ENCODE assay signal across 19 cellular contexts in the genomic region with DNA sequence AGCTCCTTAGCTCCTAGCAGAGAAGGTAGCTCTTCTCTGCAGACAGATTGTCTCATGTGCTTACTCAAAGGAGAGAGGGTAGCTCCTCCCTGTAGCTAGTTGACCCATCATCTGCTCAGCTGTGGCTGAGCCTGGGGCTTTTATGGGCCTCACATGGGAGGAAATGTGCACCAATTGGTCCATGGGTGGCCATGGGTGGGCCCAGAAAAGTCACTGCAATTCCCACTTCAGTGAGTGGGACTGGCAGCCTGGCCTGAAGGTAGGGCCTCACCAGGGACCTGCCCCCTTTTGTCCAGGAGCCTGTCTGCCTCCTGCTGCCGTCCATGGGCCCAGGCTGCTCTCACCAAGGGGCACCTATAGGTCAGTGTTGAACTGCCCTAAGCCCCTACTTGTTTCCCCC.
DNase-seq lines count a peak whose midpoint lies in the region; ATAC-seq and TF ChIP-seq lines count a peak whose summit lies in the region.
"Had no signal": no experiment of that assay in that cellular context is flagged by ENCODE, and none has a peak within 500 bp of the region (broad histone marks: within the 10 kb centered on the region; RNA-seq: fewer than 3 reads in every experiment).

No MANE protein-coding gene starts in this region.

- H2BK12ac ChIP-seq in trophoblast cell (ENCODE audit: low read length), result no peak overlapping the region

- no peak overlapping the region for H2BK120ac ChIP-seq in trophoblast cell (ENCODE audit: insufficient read depth, low read length, poor library complexity)

- no peak overlapping the region for H3K27ac ChIP-seq in endodermal cell (ENCODE audit: low read depth, low read length)
- H3K27ac ChIP-seq in trophoblast cell (ENCODE audit: low read depth, low read length), result no peak overlapping the region
- no peak overlapping the region for H3K27ac ChIP-seq in aorta (ENCODE audit: low read depth in 1 of 2, low read length in 2 of 2)
- H3K27ac ChIP-seq in naive thymus-derived CD4-positive, alpha-beta T cell (ENCODE audit: low read depth, low read length), result no peak overlapping the region
- H3K27ac ChIP-seq: 22Rv1, A549, C4-2B had no signal

- POLR2A ChIA-PET in naive thymus-derived CD4-positive, alpha-beta T cell (lab: Charles Lee), result no interaction called here

- no peak overlapping the region for H2BK5ac ChIP-seq in trophoblast cell (ENCODE audit: low read depth, low read length, poor library complexity)

- H4K8ac ChIP-seq in trophoblast cell (ENCODE audit: low read depth, low read length), result no peak overlapping the region

- no peak overlapping the region for H3K23ac ChIP-seq in trophoblast cell (ENCODE audit: low read length)

- H4K12ac ChIP-seq in trophoblast cell (ENCODE audit: low read depth, low read length), result no peak overlapping the region

- no peak overlapping the region for H4K91ac ChIP-seq in trophoblast cell (ENCODE audit: low read depth, low read length)

- H3K9ac ChIP-seq in endodermal cell (ENCODE audit: extremely low read depth, low read length, poor library complexity, severe bottlenecking) (no peak overlapping the region), trophoblast cell (ENCODE audit: low read length) (no peak overlapping the region)

- no peak overlapping the region for H3K14ac ChIP-seq in trophoblast cell (ENCODE audit: low read length)

- CTCF ChIA-PET in naive thymus-derived CD4-positive, alpha-beta T cell (lab: Charles Lee), result no interaction called here

- 92 to 100% methylated on average over 1 of the region's 1 CpG for WGBS in endodermal cell (ENCODE audit: insufficient coverage in 1 of 2, insufficient read length in 1 of 2), 2 experiments
- no CpG with 5 or more reads among the region's 1 CpG for WGBS in trophoblast cell (ENCODE audit: extremely low coverage, insufficient coverage, insufficient read length)
- 93 to 100% methylated on average over 1 of the region's 1 CpG for WGBS in aorta, 2 donors

- peak overlapping the region; percentile 12 for H3K18ac ChIP-seq in trophoblast cell (ENCODE audit: low read length)

- H3K4ac ChIP-seq in trophoblast cell (ENCODE audit: low read depth, low read length), result no peak overlapping the region

- peaks cover 15% of the 10 kb centered on the region for H3K36me3 Mint-ChIP-seq in endodermal cell (ENCODE audit: low read depth)
- H3K36me3 Mint-ChIP-seq in naive thymus-derived CD4-positive, alpha-beta T cell, result no peaks in the 10 kb centered on the region

- intact Hi-C loops in Right ventricle myocardium superior (cut with DNase I), result no loop called here
- intact Hi-C loops in left cardiac atrium (cut with DNase I), result no loop called here
- intact Hi-C loops in aorta (cut with DNase I), result no loop called here
- intact Hi-C loops in naive thymus-derived CD4-positive, alpha-beta T cell (cut with micrococcal nuclease), result no loop called here

- H3K9me3 ChIP-seq in endodermal cell (ENCODE audit: control insufficient read depth, low read length), result peaks cover 37% of the 10 kb centered on the region
- H3K9me3 ChIP-seq in trophoblast cell (ENCODE audit: insufficient read depth, low read depth, low read length), result no peaks in the 10 kb centered on the region
- no peaks in the 10 kb centered on the region for H3K9me3 ChIP-seq in aorta (ENCODE audit: control insufficient read depth, low read length)
- H3K9me3 ChIP-seq in naive thymus-derived CD4-positive, alpha-beta T cell (ENCODE audit: control insufficient read depth in 2 of 3, low read length in 3 of 3), result no peaks in the 10 kb centered on the region
- H3K9me3 ChIP-seq: A549 had no signal

- H3K4me1 ChIP-seq in endodermal cell (ENCODE audit: control insufficient read depth, insufficient read depth, low read length), result no peaks in the 10 kb centered on the region
- peaks cover 0 to 7% of the 10 kb centered on the region in 2 experiments for H3K4me1 ChIP-seq in trophoblast cell (ENCODE audit: control insufficient read depth in 1 of 2, insufficient read depth in 2 of 2, low read length in 2 of 2)
- peaks cover 0 to 2% of the 10 kb centered on the region in 2 donors for H3K4me1 ChIP-seq in aorta (ENCODE audit: control insufficient read depth in 1 of 2, insufficient read depth in 2 of 2, low read length in 2 of 2)
- no peaks in the 10 kb centered on the region for H3K4me1 ChIP-seq in naive thymus-derived CD4-positive, alpha-beta T cell (ENCODE audit: control insufficient read depth in 2 of 2, insufficient read depth in 2 of 2, low read length in 2 of 2)
- H3K4me1 ChIP-seq: A549 had no signal

- no peak overlapping the region for H2AK5ac ChIP-seq in trophoblast cell (ENCODE audit: low read length)

- DNase-seq in Right ventricle myocardium superior (peak; percentile 24), left cardiac atrium (no peak), endodermal cell (peak; percentile 44), trophoblast cell (no peak), aorta (no peak), anterior cingulate cortex (lab: John Stamatoyannopoulos, UW) (no peak)
- no peak for DNase-seq in activated CD4-positive, alpha-beta T cell treated with anti-CD3 and anti-CD28 coated beads, Interleukin-2, amount 50 U/mL, for 4 hours
- DNase-seq in naive thymus-derived CD4-positive, alpha-beta T cell, result no peak
- DNase-seq: AML-193; CD4-positive, alpha-beta T cell; DMS153; DND-41; EL; HCEC 1CT; HFFc6 had no signal

- H3K27me3 Mint-ChIP-seq in endodermal cell (ENCODE audit: insufficient read depth), result no peaks in the 10 kb centered on the region
- H3K27me3 Mint-ChIP-seq in naive thymus-derived CD4-positive, alpha-beta T cell, result no peaks in the 10 kb centered on the region
- H3K27me3 Mint-ChIP-seq: CD4-positive, alpha-beta T cell had no signal

- H3K79me1 ChIP-seq in trophoblast cell (ENCODE audit: low read length), result no peaks in the 10 kb centered on the region

- no peak overlapping the region for H3K4me3 Mint-ChIP-seq in endodermal cell
- H3K4me3 Mint-ChIP-seq in naive thymus-derived CD4-positive, alpha-beta T cell, result no peak overlapping the region
- H3K4me3 Mint-ChIP-seq: CD4-positive, alpha-beta T cell; HFFc6 had no signal

- H3K36me3 ChIP-seq in endodermal cell (ENCODE audit: control insufficient read depth, insufficient read depth, low read length) (no peaks in the 10 kb centered on the region), trophoblast cell (ENCODE audit: control insufficient read depth in 1 of 2, insufficient read depth in 2 of 2, low read length in 2 of 2) (no peaks in the 10 kb centered on the region), aorta (ENCODE audit: control insufficient read depth in 1 of 2, insufficient read depth in 2 of 2, low read length in 1 of 2) (no peaks in the 10 kb centered on the region)
- no peaks in the 10 kb centered on the region for H3K36me3 ChIP-seq in naive thymus-derived CD4-positive, alpha-beta T cell (ENCODE audit: control insufficient read depth in 2 of 3, insufficient read depth in 3 of 3, low read length in 3 of 3)

- H3K4me1 Mint-ChIP-seq in endodermal cell, result peaks cover 16% of the 10 kb centered on the region
- H3K4me1 Mint-ChIP-seq in naive thymus-derived CD4-positive, alpha-beta T cell, result no peaks in the 10 kb centered on the region

- no peaks in the 10 kb centered on the region for H3K79me2 ChIP-seq in trophoblast cell (ENCODE audit: control insufficient read depth, insufficient read depth, low read length, poor library complexity)

- ATAC-seq in Right ventricle myocardium superior (ENCODE audit: poor library complexity), result no peak
- no peak for ATAC-seq in left cardiac atrium
- peak; percentile 22 for ATAC-seq in aorta (ENCODE audit: low FRiP score)
- no peak for ATAC-seq in naive thymus-derived CD4-positive, alpha-beta T cell
- ATAC-seq: GM12878 had no signal

- peaks cover 18% of the 10 kb centered on the region for H3K9me3 Mint-ChIP-seq in endodermal cell
- H3K9me3 Mint-ChIP-seq in naive thymus-derived CD4-positive, alpha-beta T cell, result peaks cover 0 to 22% (median 8%) of the 10 kb centered on the region in 11 donors

- TF ChIP-seq CTCF in endodermal cell (conservative IDR thresholded peaks at IDR 0.05), result no peak

- H3K27me3 ChIP-seq in endodermal cell (ENCODE audit: control insufficient read depth, insufficient read depth, low read length, poor library complexity, severe bottlenecking) (no peaks in the 10 kb centered on the region), trophoblast cell (ENCODE audit: insufficient read depth, low read length) (no peaks in the 10 kb centered on the region), aorta (ENCODE audit: control insufficient read depth in 1 of 2, insufficient read depth in 2 of 2, low read length in 1 of 2) (no peaks in the 10 kb centered on the region)
- no peaks in the 10 kb centered on the region for H3K27me3 ChIP-seq in naive thymus-derived CD4-positive, alpha-beta T cell (ENCODE audit: control insufficient read depth in 2 of 2, insufficient read depth in 2 of 2, low read length in 2 of 2)

- no peak overlapping the region for H3K27ac Mint-ChIP-seq in endodermal cell
- no peak overlapping the region for H3K27ac Mint-ChIP-seq in naive thymus-derived CD4-positive, alpha-beta T cell
- H3K27ac Mint-ChIP-seq: CD4-positive, alpha-beta T cell; HFFc6 had no signal

- no peak overlapping the region for H3K4me2 ChIP-seq in trophoblast cell (ENCODE audit: low read length)
- H3K4me2 ChIP-seq: A549 had no signal

- H2AFZ ChIP-seq in trophoblast cell (ENCODE audit: insufficient read depth, low read length, poor library complexity), result no peak overlapping the region

- no peak overlapping the region for H3K4me3 ChIP-seq in endodermal cell (ENCODE audit: low read length)
- H3K4me3 ChIP-seq in trophoblast cell (ENCODE audit: low read depth, low read length), result no peak overlapping the region
- H3K4me3 ChIP-seq in aorta (ENCODE audit: low read length in 2 of 2), result no peak overlapping the region
- no peak overlapping the region for H3K4me3 ChIP-seq in naive thymus-derived CD4-positive, alpha-beta T cell (ENCODE audit: low read length)
- H3K4me3 ChIP-seq: A549, GM12878 had no signal

Comparison
In these comparisons a context has a peak if more than half of its experiments do, and no peak if none do; other contexts are left out.
1. DNase-seq: peak in Right ventricle myocardium superior (single experiment) and endodermal cell (single experiment); none in left cardiac atrium (single experiment), trophoblast cell (0 of 2), aorta (0 of 2), anterior cingulate cortex (0 of 58), activated CD4-positive, alpha-beta T cell treated with anti-CD3 and anti-CD28 coated beads, Interleukin-2, amount 50 U/mL, for 4 hours (0 of 2) and naive thymus-derived CD4-positive, alpha-beta T cell (0 of 9).